ENCODE assay signal across 24 cellular contexts in genomic region chr5:6680922-6681321, GRCh38.
"Had no signal": no experiment of that assay in that cellular context is flagged by ENCODE, and none has a peak within 500 bp of the region (broad histone marks: within the 10 kb centered on the region; RNA-seq: fewer than 3 reads in every experiment).

No MANE protein-coding gene starts in this region.

- DNase-seq: stimulated activated CD4-positive, alpha-beta T cell treated with anti-CD3 and anti-CD28 coated beads, Interleukin-2, amount 100 ng/mL, for 48 hours; stimulated activated CD4-positive, alpha-beta T cell treated with anti-CD3 and anti-CD28 coated beads, Interleukin-4, amount 100 ng/mL, for 1 hour; stimulated activated CD4-positive, alpha-beta T cell treated with anti-CD3 and anti-CD28 coated beads, Interleukin-4, amount 100 ng/mL, for 24 hours; stimulated activated CD4-positive, alpha-beta T cell treated with anti-CD3 and anti-CD28 coated beads, Interleukin-4, amount 100 ng/mL, for 4 hours; stimulated activated CD8-positive, alpha-beta memory T cell treated with anti-CD3 and anti-CD28 coated beads, Interleukin-4, amount 100 ng/mL, for 48 hours; stimulated activated naive B cell treated with anti-CD40 and anti-IgM and Interleukin-4, amounts not matched to agents 10 μg/mL and 1 μg/mL and 100 μg/mL, for 72 hours; stimulated activated naive CD4-positive, alpha-beta T cell; stimulated activated naive CD4-positive, alpha-beta T cell treated with Interleukin-2 at 50 U/mL for 16 hours; stimulated activated naive CD8-positive, alpha-beta T cell treated with anti-CD3 and anti-CD28 coated beads, Interleukin-15, amount 100 ng/mL, for 72 hours; stimulated activated naive CD8-positive, alpha-beta T cell treated with anti-CD3 and anti-CD28 coated beads, Interleukin-15, Interleukin-2, amounts not matched to agents 100 U/mL and 50 U/mL, for 24 hours; stomach; substantia nigra; testis; thyroid gland; tibial artery; transverse colon; trophoblast cell; upper lobe of left lung; upper lobe of right lung; uterus had no signal

- H3K4me1 ChIP-seq: stomach, suprapubic skin, testis, thyroid gland, tibial artery, tibial nerve, transverse colon, upper lobe of left lung, upper lobe of right lung, uterus, vagina had no signal

- H3K27ac ChIP-seq: stomach, suprapubic skin, testis, thoracic aorta, thyroid gland, tibial artery, tibial nerve, transverse colon, upper lobe of left lung, upper lobe of right lung, uterus, vagina had no signal

- H3K9me3 ChIP-seq: stomach, suprapubic skin, testis, thoracic aorta, thyroid gland, tibial artery, tibial nerve, transverse colon, upper lobe of left lung, upper lobe of right lung, uterus, vagina had no signal

- H3K36me3 ChIP-seq: stomach, suprapubic skin, thoracic aorta, thyroid gland, tibial artery, tibial nerve, transverse colon, upper lobe of left lung, upper lobe of right lung, uterus, vagina had no signal

- H3K4me3 ChIP-seq: stomach, suprapubic skin, testis, thoracic aorta, thyroid gland, tibial artery, tibial nerve, transverse colon, upper lobe of left lung, upper lobe of right lung, uterus, vagina had no signal
